In genomic region chr1:55534565-55535091, GRCh38 we compare ENCODE assay signal across 20 cellular contexts.
"Had no signal": no experiment of that assay in that cellular context is flagged by ENCODE, and none has a peak within 500 bp of the region (broad histone marks: within the 10 kb centered on the region; RNA-seq: fewer than 3 reads in every experiment).

No MANE protein-coding gene starts in this region.

- H3K9me3 ChIP-seq: ascending aorta, breast epithelium, suprapubic skin, upper lobe of left lung had no signal

- H3K4me1 ChIP-seq: ascending aorta, breast epithelium, suprapubic skin, upper lobe of left lung had no signal

- H3K27ac ChIP-seq: ascending aorta, breast epithelium, suprapubic skin, upper lobe of left lung, VCaP had no signal

- H3K36me3 ChIP-seq: ascending aorta, breast epithelium, suprapubic skin, upper lobe of left lung had no signal

- H3K4me3 ChIP-seq: ascending aorta, breast epithelium, smooth muscle cell, suprapubic skin, upper lobe of left lung had no signal

- H3K27me3 ChIP-seq: ascending aorta, breast epithelium, suprapubic skin, upper lobe of left lung had no signal

- DNase-seq: activated CD4-positive, alpha-beta T cell treated with anti-CD3 and anti-CD28 coated beads for 1 hour; activated CD4-positive, alpha-beta T cell treated with anti-CD3 and anti-CD28 coated beads, Interleukin-2, amount 50 U/mL, for 48 hours; activated CD8-positive, alpha-beta memory T cell treated with anti-CD3 and anti-CD28 coated beads, Interleukin-2, amount 10 ng/mL, durations not matched to agents 7 days and 5 days; activated naive CD4-positive, alpha-beta T cell treated with anti-CD3 and anti-CD28 coated beads for 36 hours; activated naive CD8-positive, alpha-beta T cell treated with anti-CD3 and anti-CD28 coated beads, Interleukin-2, amount 50 U/mL, for 24 hours; activated T-cell treated with anti-CD3 and anti-CD28 coated beads, Interleukin-2, amount 50 U/mL, for 1 hour; cerebellar nuclear complex; effector memory CD4-positive, alpha-beta T cell; foreskin melanocyte; kidney glomerular epithelial cell; mesendoderm; natural killer cell; right cardiac atrium; T1000; upper lobe of left lung had no signal
